In the genomic region with DNA sequence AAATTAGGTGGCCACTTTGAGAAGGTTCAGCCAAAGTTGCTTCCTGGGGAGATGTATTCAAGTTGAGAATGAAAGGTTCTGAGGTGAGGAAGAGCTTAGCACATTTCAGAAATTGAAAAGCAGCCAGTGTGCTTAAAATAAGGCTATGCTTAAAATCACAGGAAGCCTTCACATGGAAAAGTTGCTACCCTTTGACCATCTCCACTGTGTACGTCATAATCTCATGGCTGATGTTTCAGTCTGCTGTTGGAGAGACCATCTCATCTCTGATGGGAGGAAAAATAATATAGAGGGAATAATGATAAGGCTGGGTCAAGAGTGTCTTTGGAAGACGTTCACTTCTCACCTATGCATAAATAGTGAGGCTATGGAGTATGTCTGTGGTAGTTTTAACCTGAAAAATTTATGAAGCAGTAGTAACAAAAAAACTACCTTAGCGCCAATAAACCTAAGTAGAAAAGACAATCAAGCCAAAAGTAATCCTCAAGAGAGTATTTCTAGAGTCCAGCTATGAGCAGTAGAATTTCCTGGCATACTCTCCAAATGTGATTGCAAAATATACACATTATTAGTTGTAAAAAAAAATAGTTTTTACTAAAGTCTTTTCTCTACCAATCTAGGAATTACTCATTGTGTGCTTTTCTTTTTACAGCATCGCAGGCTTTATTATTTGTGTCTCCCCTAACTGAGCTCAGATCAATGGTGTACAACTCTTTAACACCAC, we compare ENCODE assay signal across 21 cellular contexts.
"Had no signal": no experiment of that assay in that cellular context is flagged by ENCODE, and none has a peak within 500 bp of the region (broad histone marks: within the 10 kb centered on the region; RNA-seq: fewer than 3 reads in every experiment).

No MANE protein-coding gene starts in this region.

- H3K4me3 ChIP-seq: heart left ventricle, lung, psoas muscle, sigmoid colon, thyroid gland had no signal

- H3K4me1 Mint-ChIP-seq: activated CD4-positive, alpha-beta T cell treated with anti-CD3 and anti-CD28 coated beads for 36 hours; neural crest cell; stimulated activated effector memory CD8-positive, alpha-beta T cell treated with anti-CD3 and anti-CD28 coated beads, Interleukin-12 subunit alpha, Interleukin-12 subunit beta, amount 100 ng/mL, for 72 hours had no signal

- H3K9me3 Mint-ChIP-seq: activated CD4-positive, alpha-beta memory T cell treated with anti-CD3 and anti-CD28 coated beads for 36 hours; activated naive CD4-positive, alpha-beta T cell treated with anti-CD3 and anti-CD28 coated beads, Interleukin-2, amount 50 U/mL, for 24 hours; activated T-cell treated with anti-CD3 and anti-CD28 coated beads, Interleukin-2, amount 50 U/mL, for 4 hours; immature natural killer cell; neural crest cell; stimulated activated effector memory CD8-positive, alpha-beta T cell treated with anti-CD3 and anti-CD28 coated beads, Interleukin-12 subunit alpha, Interleukin-12 subunit beta, amount 100 ng/mL, for 72 hours had no signal

- H3K27me3 Mint-ChIP-seq: activated CD4-positive, alpha-beta memory T cell treated with anti-CD3 and anti-CD28 coated beads for 36 hours; activated CD4-positive, alpha-beta T cell treated with anti-CD3 and anti-CD28 coated beads for 36 hours; activated naive CD4-positive, alpha-beta T cell treated with anti-CD3 and anti-CD28 coated beads, Interleukin-2, amount 50 U/mL, for 24 hours had no signal

- H3K27me3 ChIP-seq: brain microvascular endothelial cell, foreskin keratinocyte, heart left ventricle, sigmoid colon, thyroid gland had no signal

- H3K27ac Mint-ChIP-seq: activated CD4-positive, alpha-beta memory T cell treated with anti-CD3 and anti-CD28 coated beads for 36 hours; activated CD4-positive, alpha-beta T cell treated with anti-CD3 and anti-CD28 coated beads for 36 hours; activated naive CD4-positive, alpha-beta T cell treated with anti-CD3 and anti-CD28 coated beads, Interleukin-2, amount 50 U/mL, for 24 hours; stimulated activated effector memory CD8-positive, alpha-beta T cell treated with anti-CD3 and anti-CD28 coated beads, Interleukin-12 subunit alpha, Interleukin-12 subunit beta, amount 100 ng/mL, for 72 hours had no signal

- H3K4me3 Mint-ChIP-seq: activated CD4-positive, alpha-beta memory T cell treated with anti-CD3 and anti-CD28 coated beads for 36 hours; activated CD4-positive, alpha-beta T cell treated with anti-CD3 and anti-CD28 coated beads for 36 hours; activated naive CD4-positive, alpha-beta T cell treated with anti-CD3 and anti-CD28 coated beads, Interleukin-2, amount 50 U/mL, for 24 hours; activated T-cell treated with anti-CD3 and anti-CD28 coated beads, Interleukin-2, amount 50 U/mL, for 4 hours; immature natural killer cell; neural crest cell; stimulated activated effector memory CD8-positive, alpha-beta T cell treated with anti-CD3 and anti-CD28 coated beads, Interleukin-12 subunit alpha, Interleukin-12 subunit beta, amount 100 ng/mL, for 72 hours had no signal

- DNase-seq: activated CD4-positive, alpha-beta memory T cell treated with anti-CD3 and anti-CD28 coated beads for 36 hours; activated CD4-positive, alpha-beta T cell treated with anti-CD3 and anti-CD28 coated beads for 36 hours; activated effector memory CD4-positive, alpha-beta T cell treated with anti-CD3 and anti-CD28 coated beads, Interleukin-2, amount 50 U/mL, for 16 hours; activated T-cell treated with anti-CD3 and anti-CD28 coated beads, Interleukin-2, amount 50 U/mL, for 4 hours; amygdala; brain microvascular endothelial cell; foreskin keratinocyte; heart left ventricle; immature natural killer cell; left cardiac atrium; midbrain; psoas muscle; sigmoid colon; stimulated activated CD4-positive, alpha-beta T cell treated with anti-CD3 and anti-CD28 coated beads, Interleukin-12 subunit alpha, Interleukin-12 subunit beta, amount 100 ng/mL, for 4 hours; T-helper 2 cell; thyroid gland had no signal

- H3K36me3 Mint-ChIP-seq: activated CD4-positive, alpha-beta memory T cell treated with anti-CD3 and anti-CD28 coated beads for 36 hours; immature natural killer cell; stimulated activated effector memory CD8-positive, alpha-beta T cell treated with anti-CD3 and anti-CD28 coated beads, Interleukin-12 subunit alpha, Interleukin-12 subunit beta, amount 100 ng/mL, for 72 hours had no signal

- H3K27ac ChIP-seq: brain microvascular endothelial cell, epithelial cell of prostate, foreskin keratinocyte, heart left ventricle, psoas muscle, sigmoid colon, thyroid gland had no signal

- H3K36me3 ChIP-seq: brain microvascular endothelial cell, heart left ventricle, sigmoid colon, thyroid gland had no signal

- ATAC-seq: activated CD4-positive, alpha-beta T cell treated with anti-CD3 and anti-CD28 coated beads for 36 hours; activated T-cell treated with anti-CD3 and anti-CD28 coated beads, Interleukin-2, amount 50 U/mL, for 4 hours; foreskin keratinocyte; psoas muscle; stimulated activated effector memory CD8-positive, alpha-beta T cell treated with anti-CD3 and anti-CD28 coated beads, Interleukin-12 subunit alpha, Interleukin-12 subunit beta, amount 100 ng/mL, for 72 hours had no signal

- H3K9me3 ChIP-seq: heart left ventricle, psoas muscle, sigmoid colon, thyroid gland had no signal

- H3K4me1 ChIP-seq: psoas muscle, sigmoid colon had no signal
